Comparison of ENCODE assay signal across 8 cellular contexts in genomic region chr11:10934293-10934850, GRCh38.
A peak's percentile ranks its signal among the peaks of the same experiment; 100 is the strongest.
DNase-seq lines count a peak whose midpoint lies in the region; ATAC-seq and TF ChIP-seq lines count a peak whose summit lies in the region.

No MANE protein-coding gene starts in this region.

- no peaks in the 10 kb centered on the region for H3K9me3 ChIP-seq in fibroblast of lung (ENCODE audit: control insufficient read depth, insufficient read depth, low read depth, low read length)
- no peaks in the 10 kb centered on the region for H3K9me3 ChIP-seq in skeletal muscle tissue (ENCODE audit: control insufficient read depth in 3 of 3, low read length in 3 of 3)

- H4K20me1 ChIP-seq in fibroblast of lung (ENCODE audit: control insufficient read depth, extremely low read depth, insufficient read depth, low read length), result no peaks in the 10 kb centered on the region

- intact Hi-C loops in posterior vena cava (cut with DNase I), result loop anchor here (5.0 to 10.0 kb wide), 3 partner anchors 88 to 850 kb away; partner anchors contain the start of gene EIF4G2 (in 1 of the 2)

- no peak for ATAC-seq in foreskin keratinocyte

- peak overlapping the region; percentile 36 to 81 (median 50) for H3K4me3 ChIP-seq in fibroblast of lung (replicated peaks in 1 of 4; ENCODE audit: control extremely low read depth in 1 of 4, insufficient read depth in 1 of 4, low read depth in 3 of 4, low read length in 4 of 4)
- peak overlapping the region; percentile 70 to 73 (median 70) for H3K4me3 ChIP-seq in skeletal muscle tissue (ENCODE audit: low read length in 3 of 3)

- H3K79me2 ChIP-seq in fibroblast of lung (ENCODE audit: control insufficient read depth, insufficient read depth, low read length), result no peaks in the 10 kb centered on the region

- H3K27me3 ChIP-seq in fibroblast of lung (ENCODE audit: control insufficient read depth, insufficient read depth, low read length) (no peaks in the 10 kb centered on the region), skeletal muscle tissue (ENCODE audit: control insufficient read depth in 3 of 3, insufficient read depth in 3 of 3, low read length in 3 of 3) (no peaks in the 10 kb centered on the region), foreskin keratinocyte (peaks cover under 1% of the 10 kb centered on the region)

- H3K36me3 ChIP-seq in fibroblast of lung (ENCODE audit: control insufficient read depth, insufficient read depth, low read length) (no peaks in the 10 kb centered on the region), skeletal muscle tissue (ENCODE audit: control insufficient read depth in 3 of 3, insufficient read depth in 3 of 3, low read length in 3 of 3) (no peaks in the 10 kb centered on the region)

- no peaks in the 10 kb centered on the region for H3K4me1 ChIP-seq in fibroblast of lung (ENCODE audit: control insufficient read depth, extremely low read depth, insufficient read depth, low read length)
- peaks cover 10 to 13% (median 12%) of the 10 kb centered on the region in 3 donors for H3K4me1 ChIP-seq in skeletal muscle tissue (ENCODE audit: control insufficient read depth in 3 of 3, insufficient read depth in 3 of 3, low read length in 3 of 3)
- H3K4me1 ChIP-seq in foreskin keratinocyte, result no peaks in the 10 kb centered on the region

- no peak for TF ChIP-seq CTCF in fibroblast of lung (conservative IDR thresholded peaks at IDR 0.05 in 1 of 2, IDR thresholded peaks at IDR 0.05 in 1 of 2; ENCODE audit: low read depth in 1 of 2, low read length in 2 of 2)
- no peak for TF ChIP-seq CTCF in foreskin keratinocyte (conservative IDR thresholded peaks at IDR 0.05)

- peak overlapping the region; percentile 98 for H3K4me2 ChIP-seq in fibroblast of lung (ENCODE audit: extremely low read depth, insufficient read depth, low read length)

- DNase-seq in NCI-H2171 treated with DMSO at 0.1 percent for 48 hours (lab: John Stamatoyannopoulos, UW) (peak; percentile 31), NCI-H2171 (lab: John Stamatoyannopoulos, UW) (no peak), SW480 (ENCODE audit: low spot score) (peak; percentile 54), fibroblast of lung (ENCODE audit: low read depth in 2 of 2) (no peak), foreskin keratinocyte (no peak), foreskin melanocyte (no peak), posterior vena cava (ENCODE audit: low spot score) (no peak)

- no peak overlapping the region for H3K9ac ChIP-seq in fibroblast of lung (ENCODE audit: insufficient read depth, low read length)
- peak overlapping the region; percentile 57 to 72 (median 60) for H3K9ac ChIP-seq in skeletal muscle tissue (ENCODE audit: low read depth in 1 of 3, low read length in 3 of 3)

- H3K27ac ChIP-seq in fibroblast of lung (ENCODE audit: insufficient read depth, low read length), result no peak overlapping the region
- H3K27ac ChIP-seq in skeletal muscle tissue (ENCODE audit: low read depth, low read length), result peak overlapping the region; percentile 60
- H3K27ac ChIP-seq in foreskin keratinocyte, result no peak overlapping the region

- peak overlapping the region; percentile 89 for H2AFZ ChIP-seq in fibroblast of lung (ENCODE audit: low read length)

Comparison
In these comparisons a context has a peak if more than half of its experiments do, and no peak if none do; other contexts are left out.
1. DNase-seq: peak in NCI-H2171 treated with DMSO at 0.1 percent for 48 hours (single experiment) and SW480 (single experiment); none in NCI-H2171 (single experiment), fibroblast of lung (0 of 2), foreskin keratinocyte (0 of 2), foreskin melanocyte (single experiment) and posterior vena cava (single experiment).